In the genomic region with DNA sequence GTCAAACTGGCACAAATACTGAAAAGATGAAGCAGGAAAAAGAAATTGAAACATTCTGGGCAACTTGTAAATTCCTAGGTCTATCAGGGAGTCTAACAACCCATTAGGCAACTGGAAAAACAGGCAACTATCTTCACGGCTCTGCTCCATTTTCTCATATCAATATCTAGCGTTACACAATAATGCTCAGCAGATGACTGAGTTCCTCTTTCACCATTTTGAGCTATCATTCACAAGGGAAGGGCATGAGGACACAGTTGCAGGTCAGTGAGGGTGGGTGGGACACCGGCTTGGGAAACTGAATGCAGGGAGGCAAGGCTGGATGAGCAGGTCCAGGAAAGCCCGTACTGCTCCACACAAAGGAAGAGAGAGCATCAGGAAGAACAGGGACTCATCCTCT, we compare ENCODE assay signal across 19 cellular contexts.
DNase-seq lines count a peak whose midpoint lies in the region; ATAC-seq and TF ChIP-seq lines count a peak whose summit lies in the region.
"Had no signal": no experiment of that assay in that cellular context is flagged by ENCODE, and none has a peak within 500 bp of the region (broad histone marks: within the 10 kb centered on the region; RNA-seq: fewer than 3 reads in every experiment).

No MANE protein-coding gene starts in this region.

- H2AFZ ChIP-seq in hepatocyte, result no peak overlapping the region

- peaks cover 3% of the 10 kb centered on the region for H3K36me3 Mint-ChIP-seq in T-helper 2 cell treated with Interferon-gamma antibody and Interleukin-4, amounts not matched to agents 5 μg/mL and 100 μg/mL, for 36 hours (ENCODE audit: low read depth)
- H3K36me3 Mint-ChIP-seq in activated naive CD4-positive, alpha-beta T cell treated with anti-CD3 and anti-CD28 coated beads, Interleukin-2, amount 10 ng/mL, durations not matched to agents 7 days and 5 days, result peaks cover 2% of the 10 kb centered on the region

- no peaks in the 10 kb centered on the region for H3K9me2 ChIP-seq in hepatocyte (replicated peaks; ENCODE audit: insufficient read depth)

- peak overlapping the region; percentile 88 for H3K27ac ChIP-seq in hepatocyte
- H3K27ac ChIP-seq in transverse colon, result peak overlapping the region; percentile 42 to 82 (median 70)
- H3K27ac ChIP-seq: ascending aorta; BLaER1 treated with 17β-estradiol and CSF1 and Interleukin-3, amounts not matched to agents 10 nM and 100 nM; esophagus squamous epithelium had no signal

- H3K4me1 ChIP-seq in hepatocyte (ENCODE audit: insufficient read depth) (peaks cover 62% of the 10 kb centered on the region), transverse colon (peaks cover 11 to 46% (median 22%) of the 10 kb centered on the region in 4 donors)
- H3K4me1 ChIP-seq: ascending aorta had no signal

- H3K4me2 ChIP-seq in hepatocyte, result peak overlapping the region; percentile 14

- TF ChIP-seq EP300 in transverse colon (IDR thresholded peaks at IDR 0.05; ENCODE audit: low read depth), result no peak

- no peak overlapping the region for H3K27ac Mint-ChIP-seq in T-helper 2 cell treated with Interferon-gamma antibody and Interleukin-4, amounts not matched to agents 5 μg/mL and 100 μg/mL, for 36 hours
- H3K27ac Mint-ChIP-seq in stimulated activated naive CD8-positive, alpha-beta T cell treated with anti-CD3 and anti-CD28 coated beads, Interleukin-15, amount 100 ng/mL, for 72 hours, result peak overlapping the region in 1 of 2 donors; percentile 27
- no peak overlapping the region for H3K27ac Mint-ChIP-seq in activated naive CD4-positive, alpha-beta T cell treated with anti-CD3 and anti-CD28 coated beads, Interleukin-2, amount 10 ng/mL, durations not matched to agents 7 days and 5 days
- H3K27ac Mint-ChIP-seq: activated B cell treated with CpG ODN at 0.5 μM for 24 hours had no signal

- H3K9me3 ChIP-seq in hepatocyte (ENCODE audit: low read depth), result no peaks in the 10 kb centered on the region
- H3K9me3 ChIP-seq in transverse colon, result no peaks in the 10 kb centered on the region
- H3K9me3 ChIP-seq: ascending aorta, esophagus squamous epithelium, stomach had no signal

- H3K36me3 ChIP-seq in hepatocyte (replicated peaks; ENCODE audit: insufficient read depth, low read depth), result no peaks in the 10 kb centered on the region
- no peaks in the 10 kb centered on the region for H3K36me3 ChIP-seq in transverse colon
- H3K36me3 ChIP-seq: ascending aorta; BLaER1 treated with 17β-estradiol and CSF1 and Interleukin-3, amounts not matched to agents 10 nM and 100 nM; esophagus squamous epithelium; stomach had no signal

- DNase-seq in NB4 (ENCODE audit: low read depth), result peak; percentile 44
- DNase-seq in amniotic epithelial cell (ENCODE audit: low read depth), result peak; percentile 29
- no peak for DNase-seq in hepatocyte (ENCODE audit: low spot score)
- DNase-seq in transverse colon, result no peak
- no peak for DNase-seq in T-helper 2 cell treated with Interferon-gamma antibody and Interleukin-4, amounts not matched to agents 5 μg/mL and 100 μg/mL, for 36 hours (ENCODE audit: low spot score)
- DNase-seq in stimulated activated naive CD8-positive, alpha-beta T cell treated with anti-CD3 and anti-CD28 coated beads, Interleukin-15, amount 100 ng/mL, for 72 hours, result no peak
- no peak for DNase-seq in activated naive CD4-positive, alpha-beta T cell treated with anti-CD3 and anti-CD28 coated beads, Interleukin-2, amount 10 ng/mL, durations not matched to agents 7 days and 5 days
- DNase-seq in activated CD4-positive, alpha-beta T cell treated with anti-CD3 and anti-CD28 coated beads, Interleukin-2, amount 50 U/mL, for 4 hours, result no peak
- DNase-seq: activated B cell treated with CpG ODN at 0.5 μM for 24 hours; activated gamma-delta T cell treated with Interleukin-2 at 50 U/mL for 16 hours; cortex of kidney; esophagus squamous epithelium; Karpas-422; left cardiac atrium; NCI-H1694; stimulated activated CD4-positive, alpha-beta T cell treated with anti-CD3 and anti-CD28 coated beads, Interleukin-15, amount 100 ng/mL, for 24 hours; stomach had no signal

- H3K27me3 ChIP-seq in hepatocyte, result no peaks in the 10 kb centered on the region
- no peaks in the 10 kb centered on the region for H3K27me3 ChIP-seq in transverse colon
- H3K27me3 ChIP-seq: ascending aorta; BLaER1 treated with 17β-estradiol and CSF1 and Interleukin-3, amounts not matched to agents 10 nM and 100 nM; esophagus squamous epithelium; stomach had no signal

- H3K79me2 ChIP-seq in hepatocyte, result no peaks in the 10 kb centered on the region

- peaks cover 20% of the 10 kb centered on the region for H3K27me3 Mint-ChIP-seq in T-helper 2 cell treated with Interferon-gamma antibody and Interleukin-4, amounts not matched to agents 5 μg/mL and 100 μg/mL, for 36 hours (ENCODE audit: low read depth)
- H3K27me3 Mint-ChIP-seq in stimulated activated naive CD8-positive, alpha-beta T cell treated with anti-CD3 and anti-CD28 coated beads, Interleukin-15, amount 100 ng/mL, for 72 hours, result no peaks in the 10 kb centered on the region
- H3K27me3 Mint-ChIP-seq in activated naive CD4-positive, alpha-beta T cell treated with anti-CD3 and anti-CD28 coated beads, Interleukin-2, amount 10 ng/mL, durations not matched to agents 7 days and 5 days, result no peaks in the 10 kb centered on the region

- H3K9me3 Mint-ChIP-seq in T-helper 2 cell treated with Interferon-gamma antibody and Interleukin-4, amounts not matched to agents 5 μg/mL and 100 μg/mL, for 36 hours, result no peaks in the 10 kb centered on the region
- peaks cover 0 to 7% of the 10 kb centered on the region in 2 donors for H3K9me3 Mint-ChIP-seq in stimulated activated naive CD8-positive, alpha-beta T cell treated with anti-CD3 and anti-CD28 coated beads, Interleukin-15, amount 100 ng/mL, for 72 hours
- no peaks in the 10 kb centered on the region for H3K9me3 Mint-ChIP-seq in activated naive CD4-positive, alpha-beta T cell treated with anti-CD3 and anti-CD28 coated beads, Interleukin-2, amount 10 ng/mL, durations not matched to agents 7 days and 5 days

- intact Hi-C loops in transverse colon (cut with DNase I; ENCODE audit: low total_unique reads), result no loop called here

- CTCF ChIA-PET in activated naive CD4-positive, alpha-beta T cell treated with anti-CD3 and anti-CD28 coated beads, Interleukin-2, amount 10 ng/mL, durations not matched to agents 7 days and 5 days (lab: Charles Lee), result no interaction called here

- H3K4me1 Mint-ChIP-seq in T-helper 2 cell treated with Interferon-gamma antibody and Interleukin-4, amounts not matched to agents 5 μg/mL and 100 μg/mL, for 36 hours (ENCODE audit: low read depth), result peaks cover 18% of the 10 kb centered on the region
- H3K4me1 Mint-ChIP-seq in stimulated activated naive CD8-positive, alpha-beta T cell treated with anti-CD3 and anti-CD28 coated beads, Interleukin-15, amount 100 ng/mL, for 72 hours, result peaks cover 32% of the 10 kb centered on the region
- H3K4me1 Mint-ChIP-seq in activated naive CD4-positive, alpha-beta T cell treated with anti-CD3 and anti-CD28 coated beads, Interleukin-2, amount 10 ng/mL, durations not matched to agents 7 days and 5 days, result peaks cover 23% of the 10 kb centered on the region

- TF ChIP-seq POLR2A in NB4 (IDR thresholded peaks at IDR 0.05; ENCODE audit: extremely low read depth, insufficient read length) (no peak), transverse colon (IDR thresholded peaks at IDR 0.05) (no peak)

- no peaks in the 10 kb centered on the region for H4K20me1 ChIP-seq in hepatocyte (ENCODE audit: insufficient read depth, poor library complexity, severe bottlenecking)
- H4K20me1 ChIP-seq: BLaER1 treated with 17β-estradiol and CSF1 and Interleukin-3, amounts not matched to agents 10 nM and 100 nM had no signal

- no peak overlapping the region for H3K4me3 ChIP-seq in NB4 (ENCODE audit: low read depth, low read length)
- H3K4me3 ChIP-seq in hepatocyte, result no peak overlapping the region
- no peak overlapping the region for H3K4me3 ChIP-seq in transverse colon
- H3K4me3 ChIP-seq: ascending aorta; BLaER1 treated with 17β-estradiol and CSF1 and Interleukin-3, amounts not matched to agents 10 nM and 100 nM; esophagus squamous epithelium; stomach had no signal

- no peak overlapping the region for H3K4me3 Mint-ChIP-seq in T-helper 2 cell treated with Interferon-gamma antibody and Interleukin-4, amounts not matched to agents 5 μg/mL and 100 μg/mL, for 36 hours
- H3K4me3 Mint-ChIP-seq in stimulated activated naive CD8-positive, alpha-beta T cell treated with anti-CD3 and anti-CD28 coated beads, Interleukin-15, amount 100 ng/mL, for 72 hours, result no peak overlapping the region
- H3K4me3 Mint-ChIP-seq in activated naive CD4-positive, alpha-beta T cell treated with anti-CD3 and anti-CD28 coated beads, Interleukin-2, amount 10 ng/mL, durations not matched to agents 7 days and 5 days, result no peak overlapping the region
- H3K4me3 Mint-ChIP-seq: activated B cell treated with CpG ODN at 0.5 μM for 24 hours had no signal

- WGBS in hepatocyte (ENCODE audit: low lambda C conversion rate, missing lambda C conversion rate), result 77% methylated on average over 4 of the region's 4 CpGs
- WGBS in transverse colon (ENCODE audit: low coverage in 1 of 2), 2 donors, result 84 to 100% methylated on average over 1 to 4 of the region's 4 CpGs

- in situ Hi-C loops in transverse colon (cut with MboI; ENCODE audit: low pct_ligation_motif_present in 1 of 4, low pct_unique_long_range_greater_than_20kb in 1 of 4, low sequenced_read_pairs in 3 of 4), result no loop called here

- TF ChIP-seq CTCF in NB4 (IDR thresholded peaks at IDR 0.05; ENCODE audit: low read depth, low read length) (no peak), hepatocyte (IDR thresholded peaks at IDR 0.05; ENCODE audit: poor library complexity) (no peak), transverse colon (IDR thresholded peaks at IDR 0.05) (no peak)

- ATAC-seq in stimulated activated naive CD8-positive, alpha-beta T cell treated with anti-CD3 and anti-CD28 coated beads, Interleukin-15, amount 100 ng/mL, for 72 hours, result no peak

Comparison
In these comparisons a context has a peak if more than half of its experiments do, and no peak if none do; other contexts are left out.
1. DNase-seq: peak in NB4 (single experiment) and amniotic epithelial cell (single experiment); none in hepatocyte (single experiment), transverse colon (single experiment), T-helper 2 cell treated with Interferon-gamma antibody and Interleukin-4, amounts not matched to agents 5 μg/mL and 100 μg/mL, for 36 hours (single experiment), stimulated activated naive CD8-positive, alpha-beta T cell treated with anti-CD3 and anti-CD28 coated beads, Interleukin-15, amount 100 ng/mL, for 72 hours (0 of 2), activated naive CD4-positive, alpha-beta T cell treated with anti-CD3 and anti-CD28 coated beads, Interleukin-2, amount 10 ng/mL, durations not matched to agents 7 days and 5 days (single experiment) and activated CD4-positive, alpha-beta T cell treated with anti-CD3 and anti-CD28 coated beads, Interleukin-2, amount 50 U/mL, for 4 hours (0 of 2).